Comparison of ENCODE assay signal across 1 cellular context in the genomic region with DNA sequence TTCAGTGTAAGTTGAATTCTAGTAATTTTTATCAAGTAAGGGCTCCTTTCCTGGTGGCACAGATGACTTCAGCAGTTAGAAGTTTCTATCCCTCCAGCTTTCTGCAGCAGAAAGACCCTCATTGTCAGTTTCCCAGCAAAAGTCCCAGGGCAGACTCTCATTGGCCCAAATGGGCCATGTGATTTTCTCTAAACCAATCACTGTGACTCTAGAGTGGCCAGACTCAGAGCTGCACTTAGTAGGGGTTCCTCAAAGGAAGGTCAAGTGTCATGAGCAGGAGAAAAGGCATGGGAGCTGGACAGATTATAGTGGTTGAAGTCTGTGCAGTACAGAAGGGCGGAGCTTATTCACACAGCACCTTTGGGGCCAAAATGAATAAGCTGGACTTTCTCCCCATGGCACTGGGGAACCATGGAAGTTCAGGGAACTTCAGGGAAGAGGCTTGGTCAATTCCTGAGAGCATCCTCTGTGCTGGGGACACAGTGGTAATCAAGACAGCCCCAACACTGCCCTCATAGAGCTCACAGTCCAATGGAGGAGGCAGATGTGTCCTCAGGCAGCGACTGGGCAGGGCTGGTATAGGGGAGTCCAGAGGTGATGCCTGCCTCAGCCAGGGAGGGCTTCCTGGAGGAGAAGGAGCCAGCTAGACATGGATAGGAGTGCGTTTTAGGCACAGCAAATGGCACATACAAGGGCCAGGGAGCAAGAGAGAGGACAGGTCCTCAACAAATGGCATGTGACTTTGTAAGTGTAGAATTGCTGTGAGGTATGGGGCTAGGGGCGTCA.
TF ChIP-seq lines count a peak whose summit lies in the region.

No MANE protein-coding gene starts in this region.

TF ChIP-seq in HepG2, 621 proteins besides CTCF, POLR2A, EP300 and RAD21 (continues in another document):
- TF ChIP-seq GATAD2A (CRISPR knock-in tag; IDR thresholded peaks at IDR 0.05), result no peak
- TF ChIP-seq ZNF136 (CRISPR knock-in tag; IDR thresholded peaks at IDR 0.05; ENCODE audit: low read depth), result no peak
- TF ChIP-seq ZHX1 (CRISPR knock-in tag; IDR thresholded peaks at IDR 0.05; ENCODE audit: low read depth), result no peak
- no peak for TF ChIP-seq RORA (CRISPR knock-in tag; IDR thresholded peaks at IDR 0.05)
- TF ChIP-seq IKZF5 (CRISPR knock-in tag; IDR thresholded peaks at IDR 0.05), result no peak
- no peak for TF ChIP-seq ZSCAN5A (CRISPR knock-in tag; IDR thresholded peaks at IDR 0.05; ENCODE audit: borderline replicate concordance)
- no peak for TF ChIP-seq ATF7-NPFF (CRISPR knock-in tag; IDR thresholded peaks at IDR 0.05; ENCODE audit: low read depth)
- no peak for TF ChIP-seq RFX5 (IDR thresholded peaks at IDR 0.05; ENCODE audit: low read depth, low read length)
- TF ChIP-seq SRSF1 (optimal IDR thresholded peaks at IDR 0.05; ENCODE audit: low read depth, low read length), result no peak
- TF ChIP-seq, protein P1, sequence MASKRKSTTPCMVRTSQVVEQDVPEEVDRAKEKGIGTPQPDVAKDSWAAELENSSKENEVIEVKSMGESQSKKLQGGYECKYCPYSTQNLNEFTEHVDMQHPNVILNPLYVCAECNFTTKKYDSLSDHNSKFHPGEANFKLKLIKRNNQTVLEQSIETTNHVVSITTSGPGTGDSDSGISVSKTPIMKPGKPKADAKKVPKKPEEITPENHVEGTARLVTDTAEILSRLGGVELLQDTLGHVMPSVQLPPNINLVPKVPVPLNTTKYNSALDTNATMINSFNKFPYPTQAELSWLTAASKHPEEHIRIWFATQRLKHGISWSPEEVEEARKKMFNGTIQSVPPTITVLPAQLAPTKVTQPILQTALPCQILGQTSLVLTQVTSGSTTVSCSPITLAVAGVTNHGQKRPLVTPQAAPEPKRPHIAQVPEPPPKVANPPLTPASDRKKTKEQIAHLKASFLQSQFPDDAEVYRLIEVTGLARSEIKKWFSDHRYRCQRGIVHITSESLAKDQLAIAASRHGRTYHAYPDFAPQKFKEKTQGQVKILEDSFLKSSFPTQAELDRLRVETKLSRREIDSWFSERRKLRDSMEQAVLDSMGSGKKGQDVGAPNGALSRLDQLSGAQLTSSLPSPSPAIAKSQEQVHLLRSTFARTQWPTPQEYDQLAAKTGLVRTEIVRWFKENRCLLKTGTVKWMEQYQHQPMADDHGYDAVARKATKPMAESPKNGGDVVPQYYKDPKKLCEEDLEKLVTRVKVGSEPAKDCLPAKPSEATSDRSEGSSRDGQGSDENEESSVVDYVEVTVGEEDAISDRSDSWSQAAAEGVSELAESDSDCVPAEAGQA (IDR thresholded peaks at IDR 0.05; ENCODE audit: low read depth), result no peak
- TF ChIP-seq, protein P1 (CRISPR knock-in tag; IDR thresholded peaks at IDR 0.05; ENCODE audit: borderline replicate concordance), result no peak
- no peak for TF ChIP-seq RNF219 (CRISPR knock-in tag; IDR thresholded peaks at IDR 0.05)
- TF ChIP-seq ATF7 (IDR thresholded peaks at IDR 0.05), result no peak
- no peak for TF ChIP-seq ATF7 (CRISPR knock-in tag; IDR thresholded peaks at IDR 0.05)
- no peak for TF ChIP-seq MAX (IDR thresholded peaks at IDR 0.05)
- no peak for TF ChIP-seq ZBTB1 (CRISPR knock-in tag; IDR thresholded peaks at IDR 0.05; ENCODE audit: borderline replicate concordance)
- no peak for TF ChIP-seq ZBTB33 (CRISPR knock-in tag; IDR thresholded peaks at IDR 0.05)
- TF ChIP-seq IRX3 (CRISPR knock-in tag; IDR thresholded peaks at IDR 0.05; ENCODE audit: borderline replicate concordance, low read depth), result no peak
- no peak for TF ChIP-seq RARA (CRISPR knock-in tag; IDR thresholded peaks at IDR 0.05)
- no peak for TF ChIP-seq ZNF124 (CRISPR knock-in tag; IDR thresholded peaks at IDR 0.05)
- TF ChIP-seq NFE2L1 (CRISPR knock-in tag; IDR thresholded peaks at IDR 0.05; ENCODE audit: borderline replicate concordance), result no peak
- TF ChIP-seq BATF2 (CRISPR knock-in tag; IDR thresholded peaks at IDR 0.05), result no peak
- peak; percentile 40; the same call in 1 of the 2 replicates for TF ChIP-seq ZKSCAN1 (IDR thresholded peaks at IDR 0.05; ENCODE audit: low read length)
- no peak for TF ChIP-seq ETV5 (CRISPR knock-in tag; IDR thresholded peaks at IDR 0.05; ENCODE audit: borderline replicate concordance)
- no peak for TF ChIP-seq ZNF556 (CRISPR knock-in tag; IDR thresholded peaks at IDR 0.05; ENCODE audit: borderline replicate concordance)
- no peak for TF ChIP-seq KDM5B (CRISPR knock-in tag; IDR thresholded peaks at IDR 0.05; ENCODE audit: borderline replicate concordance)
- TF ChIP-seq ZNF577 (CRISPR knock-in tag; IDR thresholded peaks at IDR 0.05; ENCODE audit: borderline replicate concordance, low read depth), result no peak
- TF ChIP-seq, protein P2, sequence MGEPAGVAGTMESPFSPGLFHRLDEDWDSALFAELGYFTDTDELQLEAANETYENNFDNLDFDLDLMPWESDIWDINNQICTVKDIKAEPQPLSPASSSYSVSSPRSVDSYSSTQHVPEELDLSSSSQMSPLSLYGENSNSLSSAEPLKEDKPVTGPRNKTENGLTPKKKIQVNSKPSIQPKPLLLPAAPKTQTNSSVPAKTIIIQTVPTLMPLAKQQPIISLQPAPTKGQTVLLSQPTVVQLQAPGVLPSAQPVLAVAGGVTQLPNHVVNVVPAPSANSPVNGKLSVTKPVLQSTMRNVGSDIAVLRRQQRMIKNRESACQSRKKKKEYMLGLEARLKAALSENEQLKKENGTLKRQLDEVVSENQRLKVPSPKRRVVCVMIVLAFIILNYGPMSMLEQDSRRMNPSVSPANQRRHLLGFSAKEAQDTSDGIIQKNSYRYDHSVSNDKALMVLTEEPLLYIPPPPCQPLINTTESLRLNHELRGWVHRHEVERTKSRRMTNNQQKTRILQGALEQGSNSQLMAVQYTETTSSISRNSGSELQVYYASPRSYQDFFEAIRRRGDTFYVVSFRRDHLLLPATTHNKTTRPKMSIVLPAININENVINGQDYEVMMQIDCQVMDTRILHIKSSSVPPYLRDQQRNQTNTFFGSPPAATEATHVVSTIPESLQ (CRISPR knock-in tag; conservative IDR thresholded peaks at IDR 0.05), result no peak
- no peak for TF ChIP-seq MXI1 (IDR thresholded peaks at IDR 0.05; ENCODE audit: borderline replicate concordance, low read depth, low read length)
- no peak for TF ChIP-seq ATF4 (CRISPR knock-in tag; IDR thresholded peaks at IDR 0.05)
- TF ChIP-seq NFATC3 (CRISPR knock-in tag; IDR thresholded peaks at IDR 0.05), result no peak
- TF ChIP-seq KDM6A (CRISPR knock-in tag; IDR thresholded peaks at IDR 0.05; ENCODE audit: low read depth), result no peak
- TF ChIP-seq ONECUT2 (CRISPR knock-in tag; IDR thresholded peaks at IDR 0.05), result no peak
- no peak for TF ChIP-seq SIX1 (CRISPR knock-in tag; IDR thresholded peaks at IDR 0.05; ENCODE audit: borderline replicate concordance)
- TF ChIP-seq ZNF598 (CRISPR knock-in tag; IDR thresholded peaks at IDR 0.05; ENCODE audit: borderline replicate concordance), result no peak
- TF ChIP-seq NFYB (CRISPR knock-in tag; IDR thresholded peaks at IDR 0.05), result no peak
- TF ChIP-seq KDM2A (CRISPR knock-in tag; IDR thresholded peaks at IDR 0.05; ENCODE audit: borderline replicate concordance, low read depth), result no peak
